ENCODE assay signal across 1 cellular context in genomic region chr5:123748239-123748638, GRCh38.
TF ChIP-seq lines count a peak whose summit lies in the region.

No MANE protein-coding gene starts in this region.

TF ChIP-seq in GM23338, 12 proteins besides CTCF, POLR2A, EP300 and RAD21:
- TF ChIP-seq, protein P1, sequence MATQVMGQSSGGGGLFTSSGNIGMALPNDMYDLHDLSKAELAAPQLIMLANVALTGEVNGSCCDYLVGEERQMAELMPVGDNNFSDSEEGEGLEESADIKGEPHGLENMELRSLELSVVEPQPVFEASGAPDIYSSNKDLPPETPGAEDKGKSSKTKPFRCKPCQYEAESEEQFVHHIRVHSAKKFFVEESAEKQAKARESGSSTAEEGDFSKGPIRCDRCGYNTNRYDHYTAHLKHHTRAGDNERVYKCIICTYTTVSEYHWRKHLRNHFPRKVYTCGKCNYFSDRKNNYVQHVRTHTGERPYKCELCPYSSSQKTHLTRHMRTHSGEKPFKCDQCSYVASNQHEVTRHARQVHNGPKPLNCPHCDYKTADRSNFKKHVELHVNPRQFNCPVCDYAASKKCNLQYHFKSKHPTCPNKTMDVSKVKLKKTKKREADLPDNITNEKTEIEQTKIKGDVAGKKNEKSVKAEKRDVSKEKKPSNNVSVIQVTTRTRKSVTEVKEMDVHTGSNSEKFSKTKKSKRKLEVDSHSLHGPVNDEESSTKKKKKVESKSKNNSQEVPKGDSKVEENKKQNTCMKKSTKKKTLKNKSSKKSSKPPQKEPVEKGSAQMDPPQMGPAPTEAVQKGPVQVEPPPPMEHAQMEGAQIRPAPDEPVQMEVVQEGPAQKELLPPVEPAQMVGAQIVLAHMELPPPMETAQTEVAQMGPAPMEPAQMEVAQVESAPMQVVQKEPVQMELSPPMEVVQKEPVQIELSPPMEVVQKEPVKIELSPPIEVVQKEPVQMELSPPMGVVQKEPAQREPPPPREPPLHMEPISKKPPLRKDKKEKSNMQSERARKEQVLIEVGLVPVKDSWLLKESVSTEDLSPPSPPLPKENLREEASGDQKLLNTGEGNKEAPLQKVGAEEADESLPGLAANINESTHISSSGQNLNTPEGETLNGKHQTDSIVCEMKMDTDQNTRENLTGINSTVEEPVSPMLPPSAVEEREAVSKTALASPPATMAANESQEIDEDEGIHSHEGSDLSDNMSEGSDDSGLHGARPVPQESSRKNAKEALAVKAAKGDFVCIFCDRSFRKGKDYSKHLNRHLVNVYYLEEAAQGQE (IDR thresholded peaks at IDR 0.05; ENCODE audit: unreplicated experiment): no peak
